ENCODE assay signal across 8 cellular contexts in the genomic region with DNA sequence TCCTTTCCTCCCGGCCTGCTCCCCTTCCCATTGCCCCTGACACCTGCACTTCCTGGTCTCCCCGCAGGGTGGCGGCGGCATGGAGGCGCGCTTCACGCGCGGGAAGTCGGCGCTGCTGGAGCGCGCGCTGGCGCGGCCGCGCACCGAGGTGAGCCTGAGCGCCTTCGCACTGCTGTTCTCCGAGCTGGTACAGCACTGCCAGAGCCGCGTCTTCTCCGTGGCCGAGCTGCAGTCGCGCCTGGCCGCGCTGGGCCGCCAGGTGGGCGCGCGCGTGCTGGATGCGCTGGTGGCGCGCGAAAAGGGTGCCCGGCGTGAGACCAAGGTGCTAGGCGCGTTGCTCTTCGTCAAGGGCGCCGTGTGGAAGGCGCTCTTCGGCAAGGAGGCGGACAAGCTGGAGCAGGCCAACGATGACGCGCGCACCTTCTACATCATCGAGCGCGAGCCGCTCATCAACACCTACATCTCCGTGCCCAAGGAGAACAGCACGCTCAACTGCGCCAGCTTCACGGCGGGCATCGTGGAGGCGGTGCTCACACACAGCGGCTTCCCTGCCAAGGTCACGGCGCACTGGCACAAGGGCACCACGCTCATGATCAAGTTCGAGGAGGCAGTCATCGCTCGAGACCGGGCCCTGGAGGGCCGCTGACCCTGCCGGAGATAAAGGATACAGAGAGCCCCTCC. TPM values are rescaled to one million over a fixed set of nuclear protein-coding genes. Genes with fewer than 3 reads are reported as not detected.
A peak's percentile ranks its signal among the peaks of the same experiment; 100 is the strongest.
DNase-seq lines count a peak whose midpoint lies in the region; ATAC-seq and TF ChIP-seq lines count a peak whose summit lies in the region.

No MANE protein-coding gene starts in this region.

- H2AK9ac ChIP-seq in IMR-90 (replicated peaks; ENCODE audit: low read depth, low read length, poor library complexity), result peak overlapping the region; percentile 99

- peaks cover 15% of the 10 kb centered on the region for H3K27me3 Mint-ChIP-seq in chondrocyte (ENCODE audit: low read depth)
- H3K27me3 Mint-ChIP-seq in natural killer cell (ENCODE audit: low read depth in 2 of 2), result peaks cover 12% of the 10 kb centered on the region in 2 donors

- no peak overlapping the region for H3K27ac ChIP-seq in IMR-90 (ENCODE audit: insufficient read depth, low read length)

- H4K5ac ChIP-seq in IMR-90 (ENCODE audit: low read depth, low read length), result no peak overlapping the region

- H4K20me1 ChIP-seq in IMR-90 (ENCODE audit: insufficient read depth, low read length), result peaks cover 14% of the 10 kb centered on the region

- H2AFZ ChIP-seq in IMR-90 (replicated peaks; ENCODE audit: low read length, poor library complexity), result peak overlapping the region; percentile 100

- no peak overlapping the region for H3K4ac ChIP-seq in IMR-90 (ENCODE audit: low read depth, low read length)

- H2BK5ac ChIP-seq in IMR-90 (ENCODE audit: low read depth, low read length, poor library complexity, severe bottlenecking), result no peak overlapping the region

- no peak overlapping the region for H3K14ac ChIP-seq in IMR-90 (replicated peaks; ENCODE audit: low read depth, low read length)

- H3K4me3 ChIP-seq in AG10803 (ENCODE audit: low read length) (peak overlapping the region; percentile 93), IMR-90 (ENCODE audit: insufficient read depth, low read depth, low read length) (no peak overlapping the region; the same call in 1 of the 2 replicates), HAP-1 (no peak overlapping the region; the same call in 1 of the 2 replicates)

- no peak overlapping the region for H2BK20ac ChIP-seq in IMR-90 (ENCODE audit: low read depth, low read length)

- DNase-seq in AG10803 (ENCODE audit: low read depth), result no peak
- DNase-seq in IMR-90, result no peak
- no peak for DNase-seq in chondrocyte (ENCODE audit: low spot score)
- no peak for DNase-seq in natural killer cell
- no peak for DNase-seq in HAP-1 (ENCODE audit: low spot score in 2 of 2)
- no peak for DNase-seq in dermis blood vessel endothelial cell
- no peak for DNase-seq in cortex of kidney (lab: John Stamatoyannopoulos, UW)

- POLR2A ChIA-PET in IMR-90 (lab: Charles Lee; ENCODE audit: unreplicated experiment), result no interaction called here

- H3K9me1 ChIP-seq in IMR-90 (ENCODE audit: insufficient read depth, low read length), result peaks cover 3% of the 10 kb centered on the region

- H2BK15ac ChIP-seq in IMR-90 (ENCODE audit: low read depth, low read length), result no peak overlapping the region

- H3K27ac Mint-ChIP-seq in chondrocyte (ENCODE audit: unreplicated experiment) (no peak overlapping the region), natural killer cell (peak overlapping the region; percentile 69 to 94)

- H3K4me3 Mint-ChIP-seq in chondrocyte (ENCODE audit: unreplicated experiment) (peak overlapping the region; percentile 88), natural killer cell (peak overlapping the region; percentile 91)

- ATAC-seq in IMR-90 (ENCODE audit: low read depth) (no peak), natural killer cell (no peak), HG02981 (IDR thresholded peaks at IDR 0.05; ENCODE audit: unreplicated experiment) (no peak)

- 73% methylated on average over 62 of the region's 74 CpGs; no CpG with 5 or more reads in 1 of the 2 experiments for WGBS in IMR-90 (ENCODE audit: extremely low coverage in 2 of 2, insufficient read length in 1 of 2), 2 experiments

- no peak overlapping the region for H2BK120ac ChIP-seq in IMR-90 (ENCODE audit: low read depth, low read length)

- H4K91ac ChIP-seq in IMR-90 (ENCODE audit: insufficient read depth, low read depth, low read length), result no peak overlapping the region

- H3K4me1 ChIP-seq in IMR-90 (ENCODE audit: control insufficient read depth, insufficient read depth, low read length) (peaks cover 4% of the 10 kb centered on the region; the same call in 1 of the 2 replicates), HAP-1 (no peaks in the 10 kb centered on the region)

- H3K27me3 ChIP-seq in IMR-90 (ENCODE audit: control insufficient read depth, insufficient read depth, low read length) (peaks cover 3% of the 10 kb centered on the region; the same call in 1 of the 2 replicates), HAP-1 (ENCODE audit: low read depth) (peaks cover 3% of the 10 kb centered on the region; the same call in 1 of the 2 replicates)

- no peaks in the 10 kb centered on the region for H3K9me3 ChIP-seq in IMR-90 (ENCODE audit: control insufficient read depth, insufficient read depth, low read length)
- H3K9me3 ChIP-seq in HAP-1, result no peaks in the 10 kb centered on the region

- no peak overlapping the region for H3K18ac ChIP-seq in IMR-90 (ENCODE audit: low read depth, low read length)

- H3K56ac ChIP-seq in IMR-90 (ENCODE audit: extremely low read depth, insufficient read depth, low read length), result no peak overlapping the region

- H3K9me3 Mint-ChIP-seq in chondrocyte (ENCODE audit: low read depth), result no peaks in the 10 kb centered on the region
- no peaks in the 10 kb centered on the region for H3K9me3 Mint-ChIP-seq in natural killer cell

- no TSS peak for BruUV-seq in IMR-90 (replicated peaks; lab: Mats Ljungman, UMichigan)

- H3K36me3 ChIP-seq in IMR-90 (ENCODE audit: control insufficient read depth, insufficient read depth, low read length), result peaks cover 11% of the 10 kb centered on the region; the same call in 1 of the 2 replicates
- peaks cover 13% of the 10 kb centered on the region for H3K36me3 ChIP-seq in HAP-1 (replicated peaks)

- H3K23ac ChIP-seq in IMR-90 (ENCODE audit: low read depth, low read length), result no peak overlapping the region

- intact Hi-C loops in IMR-90 (cut with micrococcal nuclease) (no loop called here), natural killer cell (cut with micrococcal nuclease) (loop anchor here (10.0 kb wide), 1 partner anchor 48 kb away; the partner anchor contains the start of genes PCP2 and STXBP2)

- peak overlapping the region; percentile 82 for H3K4me2 ChIP-seq in IMR-90 (ENCODE audit: low read depth, low read length)

- TF ChIP-seq CTCF in AG10803 (conservative IDR thresholded peaks at IDR 0.05; ENCODE audit: low read length), result no peak
- TF ChIP-seq CTCF in IMR-90 (conservative IDR thresholded peaks at IDR 0.05; ENCODE audit: low read depth, low read length), result 0 out of 2 replicates have a peak, but pooled peaks have one; percentile 11
- TF ChIP-seq CTCF in chondrocyte (IDR thresholded peaks at IDR 0.05), result no peak
- no peak for TF ChIP-seq CTCF in natural killer cell (IDR thresholded peaks at IDR 0.05)

- H3K4me1 Mint-ChIP-seq in chondrocyte (ENCODE audit: low read depth) (peaks cover 14% of the 10 kb centered on the region), natural killer cell (peaks cover 13 to 43% of the 10 kb centered on the region in 2 donors)

- peak overlapping the region; percentile 49; the same call in 1 of the 2 replicates for H3K9ac ChIP-seq in IMR-90 (ENCODE audit: low read depth, low read length)

- in situ Hi-C loops in IMR-90 (cut with MboI; ENCODE audit: low sequenced_read_pairs), result loop anchor here (10.0 kb wide), 1 partner anchor 112 kb away; no protein-coding TSS in a partner anchor
- in situ Hi-C loops in HAP-1 (cut with MboI; ENCODE audit: low sequenced_read_pairs), result no loop called here

- H2AK5ac ChIP-seq in IMR-90 (ENCODE audit: low read depth, low read length), result peak overlapping the region; percentile 78

- dilution Hi-C loops in IMR-90 (cut with HindIII; ENCODE audit: low sequenced_read_pairs, unreplicated experiment), result no loop called here

- H3K36me3 Mint-ChIP-seq in chondrocyte (ENCODE audit: low read depth) (peaks cover 7% of the 10 kb centered on the region), natural killer cell (no peaks in the 10 kb centered on the region)

- H3K79me1 ChIP-seq in IMR-90 (ENCODE audit: low read depth in 1 of 2, low read length in 2 of 2), result peaks cover 0 to 28% of the 10 kb centered on the region in 2 experiments; a peak in 3 of 4 replicates

- CTCF ChIA-PET in IMR-90 (lab: Yijun Ruan, JAX), result no interaction called here

- no peak for TF ChIP-seq POLR2A in IMR-90 (IDR thresholded peaks at IDR 0.05; ENCODE audit: low read depth, low read length)

- H4K8ac ChIP-seq in IMR-90 (ENCODE audit: low read depth in 2 of 2, low read length in 2 of 2), result peak overlapping the region in 1 of 2 experiments; percentile 72; a peak in 2 of 4 replicates

- no peak for TF ChIP-seq RAD21 in IMR-90 (IDR thresholded peaks at IDR 0.05; ENCODE audit: low read length)

RNA-seq across cellular contexts. Expression of gene TRAPPC5, which starts 1.7 kb away (rescaled TPM):
- total RNA-seq in IMR-90 (2012; rRNA removed) (54.7 and 73.0 TPM in 2 replicates), chondrocyte (94.3 to 107 TPM (median 97.2 TPM) in 3 replicates), natural killer cell (10 to 100 TPM; 53.8 to 58.8 (median 54.2) TPM), dermis blood vessel endothelial cell (69.9 and 97.4 TPM in 2 replicates)
- 109 and 185 TPM in 2 replicates for polyA plus RNA-seq in IMR-90 (2012; rRNA removed)
- polyA plus RNA-seq in IMR-90 (2012; cell fraction: cytosol; rRNA removed), result 49.6 and 159 TPM in 2 replicates
- polyA plus RNA-seq in IMR-90 (2012; cell fraction: nucleus; rRNA removed; ENCODE audit: low replicate concordance), result 34.9 and 73.1 TPM in 2 replicates

RNA-seq across cellular contexts. Expression of gene MCEMP1, which starts 5.4 kb away (rescaled TPM):
- total RNA-seq in IMR-90 (2012; rRNA removed) (not detected in 2 replicates), chondrocyte (not detected in 3 replicates), natural killer cell (1 to 10 TPM in 2 of 3 donors, under 1 TPM in 1; 0.59 to 4.8 (median 1.8) TPM), dermis blood vessel endothelial cell (not detected in 2 replicates)
- 0.15 TPM in 1 of 2 replicates, not detected in the other for polyA plus RNA-seq in IMR-90 (2012; rRNA removed)
- polyA plus RNA-seq in IMR-90 (2012; cell fraction: cytosol; rRNA removed), result not detected in 2 replicates
- polyA plus RNA-seq in IMR-90 (2012; cell fraction: nucleus; rRNA removed; ENCODE audit: low replicate concordance), result not detected in 2 replicates

RNA-seq across cellular contexts. Expression of gene RETN, which starts 13.5 kb away (rescaled TPM):
- total RNA-seq in IMR-90 (2012; rRNA removed) (not detected in 2 replicates), chondrocyte (not detected in 3 replicates), natural killer cell (1 to 10 TPM in 1 of 3 donors, not detected in 2; 3.8 TPM), dermis blood vessel endothelial cell (not detected in 2 replicates)
- polyA plus RNA-seq in IMR-90 (2012; rRNA removed), result not detected in 2 replicates
- not detected in 2 replicates for polyA plus RNA-seq in IMR-90 (2012; cell fraction: cytosol; rRNA removed)
- polyA plus RNA-seq in IMR-90 (2012; cell fraction: nucleus; rRNA removed; ENCODE audit: low replicate concordance), result not detected in 2 replicates

RNA-seq across cellular contexts. Expression of gene FCER2, which starts 19.6 kb away (rescaled TPM):
- not detected in 2 replicates for total RNA-seq in IMR-90 (2012; rRNA removed)
- polyA plus RNA-seq in IMR-90 (2012; rRNA removed), result not detected in 2 replicates
- polyA plus RNA-seq in IMR-90 (2012; cell fraction: cytosol; rRNA removed), result not detected in 2 replicates
- not detected in 2 replicates for polyA plus RNA-seq in IMR-90 (2012; cell fraction: nucleus; rRNA removed; ENCODE audit: low replicate concordance)
- not detected in 3 replicates for total RNA-seq in chondrocyte
- 1 to 10 TPM in 2 of 3 donors, under 1 TPM in 1; 0.52 to 1.2 (median 1.0) TPM for total RNA-seq in natural killer cell
- not detected in 2 replicates for total RNA-seq in dermis blood vessel endothelial cell

RNA-seq across cellular contexts. Expression of gene STXBP2, which starts 45.4 kb away (rescaled TPM):
- total RNA-seq in IMR-90 (2012; rRNA removed) (3.9 and 8.6 TPM in 2 replicates), chondrocyte (2.7 to 10.2 TPM (median 8.1 TPM) in 3 replicates), natural killer cell (100 to 1,000 TPM; 366 to 409 (median 384) TPM), dermis blood vessel endothelial cell (30.8 and 67.1 TPM in 2 replicates)
- 12.5 and 12.6 TPM in 2 replicates for polyA plus RNA-seq in IMR-90 (2012; rRNA removed)
- 13.3 TPM in 2 replicates for polyA plus RNA-seq in IMR-90 (2012; cell fraction: cytosol; rRNA removed)
- polyA plus RNA-seq in IMR-90 (2012; cell fraction: nucleus; rRNA removed; ENCODE audit: low replicate concordance), result 63.8 and 80.0 TPM in 2 replicates
